In genomic region chr10:48652344-48652743, GRCh38 we compare ENCODE assay signal across 25 cellular contexts. TPM values are rescaled to one million over a fixed set of nuclear protein-coding genes. Genes with fewer than 3 reads are reported as not detected.
"Had no signal": no experiment of that assay in that cellular context is flagged by ENCODE, and none has a peak within 500 bp of the region (broad histone marks: within the 10 kb centered on the region; RNA-seq: fewer than 3 reads in every experiment).

No MANE protein-coding gene starts in this region.

- H3K9me3 ChIP-seq: esophagus muscularis mucosa, gastrocnemius medialis, heart right ventricle, left ventricle myocardium inferior, lower lobe of right lung, pancreas, tibial nerve, upper lobe of right lung, vagina had no signal

- H3K4me1 ChIP-seq: pancreas had no signal

- DNase-seq: cortex of kidney; effector memory CD8-positive, alpha-beta T cell; gastrocnemius medialis; heart right ventricle; hypothalamus; immature natural killer cell; left cardiac atrium; left ventricle myocardium inferior; lower lobe of right lung; mesendoderm; naive B cell; occipital lobe; pancreas; right cardiac atrium; stimulated activated CD4-positive, alpha-beta T cell treated with anti-CD3 and anti-CD28 coated beads, Interleukin-2, amount 100 ng/mL, for 48 hours; stimulated activated CD8-positive, alpha-beta memory T cell treated with anti-CD3 and anti-CD28 coated beads, Interleukin-4, amount 100 ng/mL, for 48 hours; stimulated activated naive CD8-positive, alpha-beta T cell treated with anti-CD3 and anti-CD28 coated beads, Interleukin-15, Interleukin-2, amounts not matched to agents 100 U/mL and 50 U/mL, for 24 hours; upper lobe of right lung had no signal

- H3K4me3 ChIP-seq: esophagus muscularis mucosa, gastrocnemius medialis, left ventricle myocardium inferior, lower lobe of right lung, pancreas, smooth muscle cell, tibial nerve, upper lobe of right lung, vagina had no signal

- H3K27ac ChIP-seq: epithelial cell of prostate, esophagus muscularis mucosa, gastrocnemius medialis, heart right ventricle, left ventricle myocardium inferior, lower lobe of right lung, pancreas, tibial nerve, upper lobe of right lung, vagina had no signal

- ATAC-seq: effector memory CD8-positive, alpha-beta T cell; gastrocnemius medialis; heart right ventricle; left cardiac atrium; lower lobe of right lung; pancreas; right cardiac atrium; stimulated activated effector memory CD8-positive, alpha-beta T cell treated with anti-CD3 and anti-CD28 coated beads, Interleukin-12 subunit alpha, Interleukin-12 subunit beta, amount 100 ng/mL, for 72 hours; stimulated activated naive CD8-positive, alpha-beta T cell treated with anti-CD3 and anti-CD28 coated beads, Interleukin-15, Interleukin-2, amounts not matched to agents 100 U/mL and 50 U/mL, for 24 hours; upper lobe of right lung had no signal

- H3K36me3 ChIP-seq: esophagus muscularis mucosa, gastrocnemius medialis, heart right ventricle, left ventricle myocardium inferior, lower lobe of right lung, pancreas, tibial nerve, upper lobe of right lung, vagina had no signal

- H3K4me2 ChIP-seq: smooth muscle cell had no signal

- H3K27me3 ChIP-seq: gastrocnemius medialis, pancreas, upper lobe of right lung, vagina had no signal

RNA-seq across cellular contexts. Expression of gene WDFY4, which starts 32.3 kb away (rescaled TPM):
- total RNA-seq: fibroblast of villous mesenchyme, smooth muscle cell had no signal
- polyA plus RNA-seq: smooth muscle cell had no signal

RNA-seq across cellular contexts. Expression of gene ARHGAP22, which starts 47.5 kb away (rescaled TPM):
- polyA plus RNA-seq: immature natural killer cell had no signal
